ENCODE assay signal across 8 cellular contexts in the genomic region with DNA sequence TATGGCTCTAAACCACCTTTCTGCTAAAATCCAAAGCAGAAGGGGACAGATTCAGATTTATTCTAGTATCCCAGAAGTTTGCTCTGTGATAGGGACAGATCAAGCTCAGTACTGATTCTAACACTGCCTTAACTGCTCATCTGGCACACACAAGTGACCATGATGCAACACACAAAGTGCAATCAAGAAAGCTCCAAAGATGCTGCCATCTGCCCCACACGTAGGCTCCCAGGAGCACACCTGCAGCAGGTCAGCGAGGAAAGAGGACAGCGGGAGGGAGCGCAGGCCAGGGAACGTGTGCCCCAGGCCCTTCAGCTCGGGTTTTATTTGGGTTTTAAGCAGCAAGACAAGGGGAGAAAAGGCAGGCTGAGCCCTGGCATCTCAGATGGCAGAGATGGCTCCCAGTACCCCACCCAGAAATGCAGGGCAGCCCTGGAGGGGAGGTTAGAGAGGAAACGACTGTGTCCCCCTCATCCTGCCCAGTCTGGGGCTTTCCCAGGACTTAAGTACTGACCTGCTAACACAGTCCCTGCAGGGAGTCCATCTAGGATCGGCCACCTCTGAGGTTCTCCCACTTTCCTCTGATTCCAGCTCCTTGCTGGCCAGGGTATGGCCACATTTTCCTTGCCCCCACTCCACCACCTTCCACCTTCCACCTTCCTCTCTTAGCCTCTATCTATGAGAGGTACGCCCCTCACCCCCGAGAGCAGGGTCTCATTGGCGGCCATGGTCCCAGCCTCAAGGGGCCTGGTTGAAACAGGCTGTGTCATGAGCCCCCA. TPM values are rescaled to one million over a fixed set of nuclear protein-coding genes. Genes with fewer than 3 reads are reported as not detected.
A peak's percentile ranks its signal among the peaks of the same experiment; 100 is the strongest.
DNase-seq lines count a peak whose midpoint lies in the region; ATAC-seq and TF ChIP-seq lines count a peak whose summit lies in the region.

No MANE protein-coding gene starts in this region.

- H3K4me3 Mint-ChIP-seq in CD14-positive monocyte = peak overlapping the region; percentile 89 to 93
- H3K4me3 Mint-ChIP-seq in naive thymus-derived CD4-positive, alpha-beta T cell = peak overlapping the region; percentile 80 to 99 (median 94)

- CTCF ChIA-PET in naive thymus-derived CD4-positive, alpha-beta T cell (lab: Charles Lee) = interaction anchor here (0.6 kb wide), 1 partner anchor 1932 kb away, joined by 3 read pairs; no protein-coding TSS in a partner anchor

- DNase-seq in CD14-positive monocyte (ENCODE audit: low spot score) (no peak), coronary artery (ENCODE audit: low spot score) (peak; percentile 63), AML-193 (lab: John Stamatoyannopoulos, UW) (no peak), omental fat pad (ENCODE audit: low spot score) (no peak), DMS114 treated with DMSO at 0.1 percent for 48 hours (lab: John Stamatoyannopoulos, UW; ENCODE audit: unreplicated experiment) (no peak)
- DNase-seq in naive thymus-derived CD4-positive, alpha-beta T cell = no peak

- ATAC-seq in naive thymus-derived CD4-positive, alpha-beta T cell = no peak
- ATAC-seq in GM21825 (IDR thresholded peaks at IDR 0.05; ENCODE audit: unreplicated experiment) (no peak), omental fat pad (ENCODE audit: low FRiP score) (no peak)

- H3K79me2 ChIP-seq in KMS-11 (ENCODE audit: insufficient read depth, low read depth) = peaks cover 41% of the 10 kb centered on the region

- H3K9me3 Mint-ChIP-seq in CD14-positive monocyte = peaks cover 0 to 2% (median 0%) of the 10 kb centered on the region in 7 donors
- H3K9me3 Mint-ChIP-seq in naive thymus-derived CD4-positive, alpha-beta T cell = peaks cover 0 to 3% (median 0%) of the 10 kb centered on the region in 11 donors

- H3K9ac ChIP-seq in KMS-11 = peak overlapping the region; percentile 88; the same call in 1 of the 2 replicates

- peak overlapping the region; percentile 93 for H3K4me2 ChIP-seq in KMS-11

- H3K36me3 Mint-ChIP-seq in CD14-positive monocyte = peaks cover 40 to 45% of the 10 kb centered on the region in 2 donors
- H3K36me3 Mint-ChIP-seq in naive thymus-derived CD4-positive, alpha-beta T cell = peaks cover 0 to 18% (median 0%) of the 10 kb centered on the region in 5 donors

- H3K9me3 ChIP-seq in naive thymus-derived CD4-positive, alpha-beta T cell (ENCODE audit: control insufficient read depth in 2 of 3, low read length in 3 of 3) = no peaks in the 10 kb centered on the region

- peaks cover 0 to 2% (median 0%) of the 10 kb centered on the region in 3 donors for H3K27me3 Mint-ChIP-seq in CD14-positive monocyte (ENCODE audit: low read depth in 3 of 3)
- H3K27me3 Mint-ChIP-seq in naive thymus-derived CD4-positive, alpha-beta T cell = no peaks in the 10 kb centered on the region

- peaks cover 23% of the 10 kb centered on the region for H3K4me1 ChIP-seq in KMS-11 (ENCODE audit: low read depth, poor library complexity, severe bottlenecking)
- H3K4me1 ChIP-seq in naive thymus-derived CD4-positive, alpha-beta T cell (ENCODE audit: control insufficient read depth in 2 of 2, insufficient read depth in 2 of 2, low read length in 2 of 2) = peaks cover 36 to 41% of the 10 kb centered on the region in 2 donors

- H3K4me3 ChIP-seq in KMS-11 (IDR thresholded peaks at IDR 0.05; ENCODE audit: insufficient read depth, low read depth, low read length) = no peak overlapping the region
- peak overlapping the region; percentile 86 for H3K4me3 ChIP-seq in coronary artery
- peak overlapping the region; percentile 74 for H3K4me3 ChIP-seq in naive thymus-derived CD4-positive, alpha-beta T cell (ENCODE audit: low read length)

- peaks cover 3% of the 10 kb centered on the region for H4K20me1 ChIP-seq in KMS-11 (ENCODE audit: insufficient read depth)

- H3K36me3 ChIP-seq in KMS-11 (ENCODE audit: insufficient read depth) = no peaks in the 10 kb centered on the region; the same call in 1 of the 2 replicates
- H3K36me3 ChIP-seq in naive thymus-derived CD4-positive, alpha-beta T cell (ENCODE audit: control insufficient read depth in 2 of 3, insufficient read depth in 3 of 3, low read length in 3 of 3) = peaks cover 0 to 23% (median 0%) of the 10 kb centered on the region in 3 experiments

- H3K4me1 Mint-ChIP-seq in CD14-positive monocyte = peaks cover 66% of the 10 kb centered on the region
- peaks cover 46 to 80% (median 57%) of the 10 kb centered on the region in 7 donors for H3K4me1 Mint-ChIP-seq in naive thymus-derived CD4-positive, alpha-beta T cell

- H3K27me3 ChIP-seq in KMS-11 (ENCODE audit: insufficient read depth, low read depth) = no peaks in the 10 kb centered on the region
- no peaks in the 10 kb centered on the region for H3K27me3 ChIP-seq in naive thymus-derived CD4-positive, alpha-beta T cell (ENCODE audit: control insufficient read depth in 2 of 2, insufficient read depth in 2 of 2, low read length in 2 of 2)

- H2AFZ ChIP-seq in KMS-11 (ENCODE audit: low read depth) = no peak overlapping the region

- TF ChIP-seq CTCF in CD14-positive monocyte (IDR thresholded peaks at IDR 0.05) (no peak), KMS-11 (conservative IDR thresholded peaks at IDR 0.05; ENCODE audit: low read depth, low read length) (no peak), coronary artery (IDR thresholded peaks at IDR 0.05) (no peak), omental fat pad (IDR thresholded peaks at IDR 0.05) (no peak)

- POLR2A ChIA-PET in naive thymus-derived CD4-positive, alpha-beta T cell (lab: Charles Lee) = interaction anchor here (1.0 to 3.2 kb wide), 6 partner anchors 15 to 265 kb away, joined by 3 to 9 read pairs (median 4); partner anchors contain the start of gene GUK1

- H3K27ac ChIP-seq in KMS-11 (peak overlapping the region; percentile 27; the same call in 1 of the 2 replicates), coronary artery (peak overlapping the region; percentile 46 to 89)
- H3K27ac ChIP-seq in naive thymus-derived CD4-positive, alpha-beta T cell (ENCODE audit: low read depth, low read length) = peak overlapping the region; percentile 86

- H3K27ac Mint-ChIP-seq in CD14-positive monocyte = peak overlapping the region; percentile 45 to 93 (median 77)
- H3K27ac Mint-ChIP-seq in naive thymus-derived CD4-positive, alpha-beta T cell = peak overlapping the region; percentile 70 to 92 (median 83)

- intact Hi-C loops in CD14-positive monocyte (cut with micrococcal nuclease) = loop anchor here (5.0 to 10.0 kb wide), 4 partner anchors 47 to 271 kb away; partner anchors contain the start of gene RNF187 (in 1 of the 2)
- intact Hi-C loops in naive thymus-derived CD4-positive, alpha-beta T cell (cut with micrococcal nuclease) = loop anchor here (5.0 kb wide), 3 partner anchors 618 to 1102 kb away; partner anchors contain the start of gene NUP133 (in 1 of the 2)

RNA-seq across cellular contexts. Expression of gene TRIM11, which starts 1.2 kb away (rescaled TPM):
- polyA plus RNA-seq in CD14-positive monocyte = 1 to 10 TPM; 9.1 to 9.4 TPM
- 10 to 100 TPM; 36.0 to 64.9 (median 48.2) TPM for total RNA-seq in naive thymus-derived CD4-positive, alpha-beta T cell
- 10 to 100 TPM; 11.8 to 22.4 TPM for polyA plus RNA-seq in naive thymus-derived CD4-positive, alpha-beta T cell
- total RNA-seq in omental fat pad = 10 to 100 TPM; 11.3 to 23.5 (median 15.8) TPM

RNA-seq across cellular contexts. Expression of gene TRIM17, which starts 11.3 kb away (rescaled TPM):
- polyA plus RNA-seq in CD14-positive monocyte = not detected
- total RNA-seq in naive thymus-derived CD4-positive, alpha-beta T cell = 1 to 10 TPM in 3 of 5 experiments, under 1 TPM in 2; 0.92 to 2.5 (median 1.8) TPM
- under 1 TPM; 0.18 to 0.44 TPM for polyA plus RNA-seq in naive thymus-derived CD4-positive, alpha-beta T cell
- 1 to 10 TPM in 2 of 4 donors, under 1 TPM in 1, not detected in 1; 0.96 to 3.3 (median 1.7) TPM for total RNA-seq in omental fat pad

Comparison
In these comparisons a context has a peak if more than half of its experiments do, and no peak if none do; other contexts are left out.
1. H3K27ac ChIP-seq: peak in every context shown above with its lines; median percentile 86 in naive thymus-derived CD4-positive, alpha-beta T cell; 68 in coronary artery; 27 in KMS-11.